Comparison of ENCODE assay signal across 14 cellular contexts in the genomic region with DNA sequence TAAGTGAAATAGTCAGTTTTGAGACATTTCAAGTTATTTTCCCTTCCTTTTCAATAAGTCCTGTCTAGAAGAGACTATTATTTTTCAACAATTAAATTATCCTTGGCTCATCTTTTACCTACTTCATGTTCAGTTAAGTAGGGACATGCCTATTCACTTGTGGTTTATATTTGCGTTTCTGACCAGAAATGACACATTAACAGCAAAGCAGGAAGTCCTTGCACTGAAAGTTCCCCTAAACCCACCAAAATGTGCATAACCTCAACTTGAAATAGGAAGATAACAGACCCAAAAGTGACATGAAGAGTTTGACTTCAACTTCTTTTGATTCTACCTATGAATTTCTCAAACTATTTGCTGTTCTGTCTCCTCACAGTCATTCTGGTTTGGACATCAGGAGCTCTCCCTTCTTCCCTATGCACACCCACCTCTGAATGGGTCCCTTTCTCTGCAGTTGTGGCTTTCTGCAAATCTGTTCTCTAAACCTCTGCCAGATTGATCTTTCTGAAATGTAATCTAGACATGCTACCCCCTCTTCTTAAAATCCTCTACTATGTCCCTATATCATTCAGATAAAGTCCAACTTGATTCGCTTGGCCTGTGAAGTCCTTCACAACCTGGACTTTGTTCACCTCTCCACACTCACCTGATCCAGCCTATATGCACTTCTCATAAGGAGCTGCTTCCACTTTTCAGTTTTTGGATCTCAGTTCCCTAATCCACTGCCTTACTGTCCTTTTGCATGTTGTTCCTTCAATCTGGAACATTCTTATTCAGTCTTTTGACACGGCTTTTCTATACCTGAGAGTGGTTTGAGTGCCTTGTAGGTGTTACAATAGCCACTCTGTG.
A peak's percentile ranks its signal among the peaks of the same experiment; 100 is the strongest.
DNase-seq lines count a peak whose midpoint lies in the region; ATAC-seq, FAIRE-seq and TF ChIP-seq lines count a peak whose summit lies in the region.
"Had no signal": no experiment of that assay in that cellular context is flagged by ENCODE, and none has a peak within 500 bp of the region (broad histone marks: within the 10 kb centered on the region; RNA-seq: fewer than 3 reads in every experiment).

No MANE protein-coding gene starts in this region.

- no peak for TF ChIP-seq EP300 in GM12878 (IDR thresholded peaks at IDR 0.05; ENCODE audit: borderline replicate concordance in 1 of 2, control insufficient read depth in 1 of 2, low read depth in 2 of 2, low read length in 2 of 2)

- H3K9me3 ChIP-seq in GM12878 (replicated peaks; ENCODE audit: control insufficient read depth, insufficient read depth, low read length) (no peaks in the 10 kb centered on the region), osteoblast (ENCODE audit: low read depth, low read length) (no peaks in the 10 kb centered on the region)
- H3K9me3 ChIP-seq: thyroid gland had no signal

- SMC1A ChIA-PET in GM12878 (lab: Charles Lee; ENCODE audit: uncharacterized antibody, unreplicated experiment): no interaction called here

- ATAC-seq in GM18861 (IDR thresholded peaks at IDR 0.05; ENCODE audit: unreplicated experiment) (peak; percentile 95), GM21529 (IDR thresholded peaks at IDR 0.05; ENCODE audit: unreplicated experiment) (peak; percentile 88), HG03097 (IDR thresholded peaks at IDR 0.05; ENCODE audit: low FRiP score, unreplicated experiment) (peak; percentile 95), GM12878 (0 out of 3 replicates have a peak, but pooled peaks have one; percentile 36)
- ATAC-seq: left colon had no signal

- TF ChIP-seq CTCF in GM12878 (IDR thresholded peaks at IDR 0.05 in 2 of 3, conservative IDR thresholded peaks at IDR 0.05 in 1 of 3; ENCODE audit: control insufficient read depth in 2 of 3, extremely low read depth in 1 of 3, insufficient read depth in 1 of 3, low read depth in 3 of 3, low read length in 3 of 3): no peak
- TF ChIP-seq CTCF in osteoblast (IDR thresholded peaks at IDR 0.05; ENCODE audit: extremely low read depth, low read depth, low read length): no peak

- BruUV-seq in GM12878 (replicated peaks; lab: Mats Ljungman, UMichigan): no TSS peak

- in situ Hi-C loops in GM12878 (cut with MboI): no loop called here

- no peak overlapping the region for H3K4me3 ChIP-seq in GM12878
- no peak overlapping the region for H3K4me3 ChIP-seq in osteoblast (ENCODE audit: insufficient read depth, low read length)
- H3K4me3 ChIP-seq: thyroid gland had no signal

- no peak for FAIRE-seq in GM12878 (lab: Jason Lieb, UNC)

- WGBS in GM12878 (ENCODE audit: insufficient coverage, insufficient replicate concordance, low lambda C conversion rate, missing lambda C conversion rate): 0% methylated on average over 3 of the region's 3 CpGs

- no peak overlapping the region for H3K27ac ChIP-seq in GM12878 (ENCODE audit: control insufficient read depth, insufficient read depth)
- H3K27ac ChIP-seq in osteoblast (ENCODE audit: low read depth, low read length): no peak overlapping the region
- H3K27ac ChIP-seq: thyroid gland had no signal

- no peaks in the 10 kb centered on the region for H3K27me3 ChIP-seq in GM12878 (replicated peaks in 1 of 2; ENCODE audit: control insufficient read depth in 2 of 2, insufficient read depth in 2 of 2, low read length in 1 of 2)
- H3K27me3 ChIP-seq in osteoblast (ENCODE audit: insufficient read depth, low read length): no peaks in the 10 kb centered on the region
- H3K27me3 ChIP-seq: thyroid gland had no signal

- H2AFZ ChIP-seq in GM12878 (ENCODE audit: control insufficient read depth, low read depth, low read length) (no peak overlapping the region), osteoblast (ENCODE audit: low read length) (no peak overlapping the region)

- TF ChIP-seq POLR2A in GM12878 (IDR thresholded peaks at IDR 0.05; ENCODE audit: low read depth, low read length): no peak

- H3K79me2 ChIP-seq in GM12878 (ENCODE audit: control insufficient read depth, insufficient read depth, low read length) (no peaks in the 10 kb centered on the region), osteoblast (ENCODE audit: insufficient read depth, low read length) (no peaks in the 10 kb centered on the region)

- H3K4me1 ChIP-seq in GM12878 (ENCODE audit: control insufficient read depth, insufficient read depth, low read length): no peaks in the 10 kb centered on the region
- no peaks in the 10 kb centered on the region for H3K4me1 ChIP-seq in osteoblast (ENCODE audit: insufficient read depth, low read length)
- H3K4me1 ChIP-seq: thyroid gland had no signal

- H4K20me1 ChIP-seq in GM12878 (ENCODE audit: control insufficient read depth, insufficient read depth) (no peaks in the 10 kb centered on the region), osteoblast (ENCODE audit: insufficient read depth, low read length) (no peaks in the 10 kb centered on the region)

- intact Hi-C loops in GM12878 (cut with micrococcal nuclease; ENCODE audit: unreplicated experiment): no loop called here

- CTCF ChIA-PET in GM12878 (lab: Yijun Ruan, JAX): no interaction called here

- H3K4me2 ChIP-seq in GM12878 (ENCODE audit: control insufficient read depth, insufficient read depth) (no peak overlapping the region), osteoblast (ENCODE audit: insufficient read depth, low read length) (no peak overlapping the region)

- H3K9ac ChIP-seq in GM12878 (ENCODE audit: control insufficient read depth, insufficient read depth, low read length): no peak overlapping the region

- RAD21 ChIA-PET in GM12878 (lab: Charles Lee; ENCODE audit: unreplicated experiment): no interaction called here

- no peaks in the 10 kb centered on the region for H3K36me3 ChIP-seq in GM12878 (ENCODE audit: control insufficient read depth in 2 of 2, insufficient read depth in 2 of 2, low read length in 1 of 2)
- no peaks in the 10 kb centered on the region for H3K36me3 ChIP-seq in osteoblast (ENCODE audit: insufficient read depth, low read length)
- H3K36me3 ChIP-seq: thyroid gland had no signal

- POLR2A ChIA-PET in GM12878 (lab: Charles Lee): no interaction called here

- no peak for TF ChIP-seq RAD21 in GM12878 (IDR thresholded peaks at IDR 0.05; ENCODE audit: insufficient read depth, low read depth, low read length)

- DNase-seq in GM12878 (ENCODE audit: low read depth, low spot score) (peak; percentile 11), COR-L47 (lab: John Stamatoyannopoulos, UW) (no peak), COLO829 (ENCODE audit: low spot score) (no peak), osteoblast (ENCODE audit: insufficient read length, low spot score, missing footprints) (no peak), NCI-H446 (lab: John Stamatoyannopoulos, UW) (no peak)
- DNase-seq: activated CD4-positive, CD25-positive, alpha-beta regulatory T cell; CD4-positive, CD25-positive, alpha-beta regulatory T cell; IMR-90; left colon; posterior cingulate gyrus; thyroid gland had no signal

TF ChIP-seq in GM12878, 131 proteins besides CTCF, POLR2A, EP300 and RAD21:
- TF ChIP-seq NR2C1 (IDR thresholded peaks at IDR 0.05) (no peak), YY1 (IDR thresholded peaks at IDR 0.05; ENCODE audit: low read depth, low read length) (no peak), RUNX3 (IDR thresholded peaks at IDR 0.05; ENCODE audit: low read length) (peak; percentile 37)

Comparison
In these comparisons a context has a peak if more than half of its experiments do, and no peak if none do; other contexts are left out.
1. ATAC-seq: peak in every context shown above with its lines; median percentile 95 in GM18861; 95 in HG03097; 88 in GM21529; 36 in GM12878.